23 cellular contexts compared by ENCODE assay signal in the genomic region with DNA sequence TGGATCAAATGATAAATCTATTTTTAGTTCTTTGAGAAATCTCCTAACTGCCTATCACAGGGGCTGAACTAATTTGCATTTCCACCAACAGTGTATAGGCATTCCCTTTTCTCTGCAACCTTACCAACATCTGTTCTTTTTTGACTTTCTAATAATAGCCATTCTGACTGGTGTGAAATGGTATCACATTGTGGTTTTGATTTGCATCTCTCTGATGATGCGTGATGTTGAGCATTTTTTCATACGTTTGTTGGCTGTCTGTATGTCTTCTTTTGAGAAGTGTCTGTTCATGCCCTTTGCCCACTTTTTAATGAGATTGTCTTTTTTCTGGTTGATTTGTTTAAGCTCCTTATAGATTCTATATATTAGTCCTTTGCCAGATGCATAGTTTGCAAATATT.
DNase-seq lines count a peak whose midpoint lies in the region; ATAC-seq, FAIRE-seq and TF ChIP-seq lines count a peak whose summit lies in the region.
"Had no signal": no experiment of that assay in that cellular context is flagged by ENCODE, and none has a peak within 500 bp of the region (broad histone marks: within the 10 kb centered on the region; RNA-seq: fewer than 3 reads in every experiment).

No MANE protein-coding gene starts in this region.

- peaks cover 19 to 41% of the 10 kb centered on the region in 2 donors for H3K36me3 Mint-ChIP-seq in stimulated activated naive B cell treated with anti-CD40 and anti-IgM and Interleukin-4, amounts not matched to agents 10 μg/mL and 1 μg/mL and 100 μg/mL, for 72 hours

- TF ChIP-seq RAD21 in GM12878 (IDR thresholded peaks at IDR 0.05; ENCODE audit: insufficient read depth, low read depth, low read length): no peak

- TF ChIP-seq CTCF in GM12878 (IDR thresholded peaks at IDR 0.05 in 2 of 3, conservative IDR thresholded peaks at IDR 0.05 in 1 of 3; ENCODE audit: control insufficient read depth in 2 of 3, extremely low read depth in 1 of 3, insufficient read depth in 1 of 3, low read depth in 3 of 3, low read length in 3 of 3): no peak

- in situ Hi-C loops in GM12878 (cut with MboI): no loop called here

- no peaks in the 10 kb centered on the region for H3K4me1 ChIP-seq in GM12878 (ENCODE audit: control insufficient read depth, insufficient read depth, low read length)

- no peaks in the 10 kb centered on the region for H4K20me1 ChIP-seq in GM12878 (ENCODE audit: control insufficient read depth, insufficient read depth)

- H3K4me3 ChIP-seq in GM12878: no peak overlapping the region

- H3K4me2 ChIP-seq in GM12878 (ENCODE audit: control insufficient read depth, insufficient read depth): no peak overlapping the region

- H3K79me2 ChIP-seq in GM12878 (ENCODE audit: control insufficient read depth, insufficient read depth, low read length): no peaks in the 10 kb centered on the region

- BruUV-seq in GM12878 (replicated peaks; lab: Mats Ljungman, UMichigan): no TSS peak

- CTCF ChIA-PET in GM12878 (lab: Yijun Ruan, JAX): no interaction called here

- no peak for TF ChIP-seq POLR2A in GM12878 (IDR thresholded peaks at IDR 0.05; ENCODE audit: low read depth, low read length)
- TF ChIP-seq POLR2A in GM18505 (IDR thresholded peaks at IDR 0.05; ENCODE audit: borderline replicate concordance, extremely low read depth, insufficient read depth, insufficient read length): no peak

- H3K36me3 ChIP-seq in GM12878 (ENCODE audit: control insufficient read depth in 2 of 2, insufficient read depth in 2 of 2, low read length in 1 of 2): no peaks in the 10 kb centered on the region

- H3K27ac Mint-ChIP-seq in stimulated activated naive B cell treated with anti-CD40 and anti-IgM and Interleukin-4, amounts not matched to agents 10 μg/mL and 1 μg/mL and 100 μg/mL, for 72 hours: no peak overlapping the region
- H3K27ac Mint-ChIP-seq: CD8-positive, alpha-beta T cell had no signal

- H3K27ac ChIP-seq in GM12878 (ENCODE audit: control insufficient read depth, insufficient read depth): no peak overlapping the region
- H3K27ac ChIP-seq: C4-2B, RWPE1 had no signal

- H3K4me3 Mint-ChIP-seq in stimulated activated naive B cell treated with anti-CD40 and anti-IgM and Interleukin-4, amounts not matched to agents 10 μg/mL and 1 μg/mL and 100 μg/mL, for 72 hours: no peak overlapping the region
- H3K4me3 Mint-ChIP-seq: CD8-positive, alpha-beta T cell had no signal

- RAD21 ChIA-PET in GM12878 (lab: Charles Lee; ENCODE audit: unreplicated experiment): no interaction called here

- peaks cover 4 to 13% of the 10 kb centered on the region in 2 donors for H3K4me1 Mint-ChIP-seq in stimulated activated naive B cell treated with anti-CD40 and anti-IgM and Interleukin-4, amounts not matched to agents 10 μg/mL and 1 μg/mL and 100 μg/mL, for 72 hours

- TF ChIP-seq EP300 in GM12878 (IDR thresholded peaks at IDR 0.05; ENCODE audit: borderline replicate concordance in 1 of 2, control insufficient read depth in 1 of 2, low read depth in 2 of 2, low read length in 2 of 2): no peak

- H2AFZ ChIP-seq in GM12878 (ENCODE audit: control insufficient read depth, low read depth, low read length): no peak overlapping the region

- H3K27me3 Mint-ChIP-seq in stimulated activated naive B cell treated with anti-CD40 and anti-IgM and Interleukin-4, amounts not matched to agents 10 μg/mL and 1 μg/mL and 100 μg/mL, for 72 hours: no peaks in the 10 kb centered on the region

- peaks cover 8% of the 10 kb centered on the region for H3K9me3 ChIP-seq in GM12878 (replicated peaks; ENCODE audit: control insufficient read depth, insufficient read depth, low read length)

- no peak; the same call in 1 of the 3 replicates for ATAC-seq in GM12878
- peak; percentile 53 to 57 for ATAC-seq in stimulated activated naive B cell treated with anti-CD40 and anti-IgM and Interleukin-4, amounts not matched to agents 10 μg/mL and 1 μg/mL and 100 μg/mL, for 72 hours (replicated peaks)
- no peak for ATAC-seq in GM18505 (IDR thresholded peaks at IDR 0.05; ENCODE audit: unreplicated experiment)
- no peak for ATAC-seq in left lobe of liver
- ATAC-seq: CD8-positive, alpha-beta T cell; Panc1 had no signal

- DNase-seq in GM19239 (ENCODE audit: insufficient read length, low spot score): no peak
- peak; percentile 79 for DNase-seq in NCI-H526 (lab: John Stamatoyannopoulos, UW)
- no peak for DNase-seq in GM12878 (ENCODE audit: low read depth, low spot score)
- no peak for DNase-seq in stimulated activated naive B cell treated with anti-CD40 and anti-IgM and Interleukin-4, amounts not matched to agents 10 μg/mL and 1 μg/mL and 100 μg/mL, for 72 hours
- DNase-seq in left lobe of liver (ENCODE audit: low spot score): no peak
- no peak for DNase-seq in NCI-H1048 (lab: John Stamatoyannopoulos, UW)
- no peak for DNase-seq in islet precursor cell
- DNase-seq: CD8-positive, alpha-beta T cell; DMS 273 treated with DMSO at 0.1 percent for 48 hours; DMS79; GF-D8; IMR-90; NCI-H1105 treated with DMSO at 0.1 percent for 48 hours; NCI-H2029; NCI-H446; NCI-H524 treated with DMSO at 0.1 percent for 48 hours; SHP77; T-helper 1 cell had no signal

- H3K27me3 ChIP-seq in GM12878 (replicated peaks in 1 of 2; ENCODE audit: control insufficient read depth in 2 of 2, insufficient read depth in 2 of 2, low read length in 1 of 2): no peaks in the 10 kb centered on the region

- H3K9ac ChIP-seq in GM12878 (ENCODE audit: control insufficient read depth, insufficient read depth, low read length): no peak overlapping the region

- intact Hi-C loops in GM12878 (cut with micrococcal nuclease; ENCODE audit: unreplicated experiment): no loop called here

- 0% methylated on average over 2 of the region's 2 CpGs for WGBS in GM12878 (ENCODE audit: insufficient coverage, insufficient replicate concordance, low lambda C conversion rate, missing lambda C conversion rate)

- peaks cover 13 to 22% of the 10 kb centered on the region in 2 donors for H3K9me3 Mint-ChIP-seq in stimulated activated naive B cell treated with anti-CD40 and anti-IgM and Interleukin-4, amounts not matched to agents 10 μg/mL and 1 μg/mL and 100 μg/mL, for 72 hours

- POLR2A ChIA-PET in GM12878 (lab: Charles Lee): interaction anchor here (1.6 kb wide), 1 partner anchor 13 kb away, joined by 5 read pairs; no protein-coding TSS in a partner anchor

- SMC1A ChIA-PET in GM12878 (lab: Charles Lee; ENCODE audit: uncharacterized antibody, unreplicated experiment): interaction anchor here (1.0 kb wide), 1 partner anchor 21 kb away, joined by 3 read pairs; no protein-coding TSS in a partner anchor

- FAIRE-seq in GM19239 (lab: Jason Lieb, UNC) (peak; percentile 42), GM12878 (lab: Jason Lieb, UNC) (no peak)
- FAIRE-seq: H54 had no signal

TF ChIP-seq in GM12878, 131 proteins besides CTCF, POLR2A, EP300 and RAD21:
- TF ChIP-seq POU2F2 (IDR thresholded peaks at IDR 0.05; ENCODE audit: borderline replicate concordance, low read depth, low read length) (0 out of 3 replicates have a peak, but pooled peaks have one; percentile 47), RUNX3 (IDR thresholded peaks at IDR 0.05; ENCODE audit: low read length) (peak; percentile 50)
- TF ChIP-seq, protein P1, sequence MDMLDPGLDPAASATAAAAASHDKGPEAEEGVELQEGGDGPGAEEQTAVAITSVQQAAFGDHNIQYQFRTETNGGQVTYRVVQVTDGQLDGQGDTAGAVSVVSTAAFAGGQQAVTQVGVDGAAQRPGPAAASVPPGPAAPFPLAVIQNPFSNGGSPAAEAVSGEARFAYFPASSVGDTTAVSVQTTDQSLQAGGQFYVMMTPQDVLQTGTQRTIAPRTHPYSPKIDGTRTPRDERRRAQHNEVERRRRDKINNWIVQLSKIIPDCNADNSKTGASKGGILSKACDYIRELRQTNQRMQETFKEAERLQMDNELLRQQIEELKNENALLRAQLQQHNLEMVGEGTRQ (IDR thresholded peaks at IDR 0.05; ENCODE audit: borderline replicate concordance, low read depth, low read length): no peak
- TF ChIP-seq, protein P2, sequence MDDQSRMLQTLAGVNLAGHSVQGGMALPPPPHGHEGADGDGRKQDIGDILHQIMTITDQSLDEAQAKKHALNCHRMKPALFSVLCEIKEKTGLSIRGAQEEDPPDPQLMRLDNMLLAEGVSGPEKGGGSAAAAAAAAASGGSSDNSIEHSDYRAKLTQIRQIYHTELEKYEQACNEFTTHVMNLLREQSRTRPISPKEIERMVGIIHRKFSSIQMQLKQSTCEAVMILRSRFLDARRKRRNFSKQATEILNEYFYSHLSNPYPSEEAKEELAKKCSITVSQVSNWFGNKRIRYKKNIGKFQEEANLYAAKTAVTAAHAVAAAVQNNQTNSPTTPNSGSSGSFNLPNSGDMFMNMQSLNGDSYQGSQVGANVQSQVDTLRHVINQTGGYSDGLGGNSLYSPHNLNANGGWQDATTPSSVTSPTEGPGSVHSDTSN (IDR thresholded peaks at IDR 0.05; ENCODE audit: insufficient replicate concordance, low read depth, low read length): no peak
TF ChIP-seq in GM12878: peak in this region for 2.

Comparison
In these comparisons a context has a peak if more than half of its experiments do, and no peak if none do; other contexts are left out.
1. DNase-seq: peak in NCI-H526 (2 of 2); none in GM19239 (single experiment), GM12878 (single experiment), stimulated activated naive B cell treated with anti-CD40 and anti-IgM and Interleukin-4, amounts not matched to agents 10 μg/mL and 1 μg/mL and 100 μg/mL, for 72 hours (single experiment), left lobe of liver (single experiment), NCI-H1048 (single experiment) and islet precursor cell (single experiment).
2. ATAC-seq: peak in stimulated activated naive B cell treated with anti-CD40 and anti-IgM and Interleukin-4, amounts not matched to agents 10 μg/mL and 1 μg/mL and 100 μg/mL, for 72 hours (2 of 2); none in GM12878 (single experiment), GM18505 (single experiment) and left lobe of liver (single experiment).